9 cellular contexts compared by ENCODE assay signal in genomic region chr12:1595690-1596347, GRCh38. TPM values are rescaled to one million over a fixed set of nuclear protein-coding genes. Genes with fewer than 3 reads are reported as not detected.
DNase-seq lines count a peak whose midpoint lies in the region; ATAC-seq, FAIRE-seq and TF ChIP-seq lines count a peak whose summit lies in the region.
"Had no signal": no experiment of that assay in that cellular context is flagged by ENCODE, and none has a peak within 500 bp of the region (broad histone marks: within the 10 kb centered on the region; RNA-seq: fewer than 3 reads in every experiment).

No MANE protein-coding gene starts in this region.

- peaks cover 71% of the 10 kb centered on the region for H3F3A ChIP-seq in GM23248 (ENCODE audit: insufficient read depth)
- peaks cover 15% of the 10 kb centered on the region for H3F3A ChIP-seq in SU-DHL-6 (ENCODE audit: insufficient read depth)

- H3K4me1 ChIP-seq in GM23248 (ENCODE audit: insufficient read depth), result peaks cover 36% of the 10 kb centered on the region
- H3K4me1 ChIP-seq in small intestine (ENCODE audit: control insufficient read depth in 2 of 2, insufficient read depth in 1 of 2, low read depth in 1 of 2, low read length in 1 of 2), result peaks cover 4 to 5% of the 10 kb centered on the region in 2 donors

- peak; percentile 80 for DNase-seq in GM23248
- DNase-seq in glutamatergic neuron, result no peak
- DNase-seq in small intestine, result peak; percentile 34
- no peak for DNase-seq in ACHN
- DNase-seq in NCI-H510A treated with DMSO at 0.1 percent for 48 hours (lab: John Stamatoyannopoulos, UW), result no peak
- DNase-seq: NCI-H1092 treated with DMSO at 0.1 percent for 48 hours had no signal

- H3K79me2 ChIP-seq in GM23248 (ENCODE audit: insufficient read depth) (peaks cover 91% of the 10 kb centered on the region), SU-DHL-6 (ENCODE audit: insufficient read depth, low read length) (peaks cover 16% of the 10 kb centered on the region)

- H3K36me3 ChIP-seq in GM23248 (ENCODE audit: low read depth) (no peaks in the 10 kb centered on the region), SU-DHL-6 (ENCODE audit: low read length) (no peaks in the 10 kb centered on the region; the same call in 1 of the 2 replicates), small intestine (ENCODE audit: control insufficient read depth in 2 of 2, insufficient read depth in 2 of 2, low read length in 2 of 2) (no peaks in the 10 kb centered on the region)

- H3K27me3 ChIP-seq in GM23248 (replicated peaks; ENCODE audit: insufficient read depth), result no peaks in the 10 kb centered on the region
- H3K27me3 ChIP-seq in SU-DHL-6 (ENCODE audit: low read length), result no peaks in the 10 kb centered on the region
- H3K27me3 ChIP-seq in small intestine (ENCODE audit: control insufficient read depth in 2 of 2, insufficient read depth in 2 of 2, low read length in 2 of 2), result no peaks in the 10 kb centered on the region

- peak overlapping the region; percentile 94 for H3K4me3 Mint-ChIP-seq in glutamatergic neuron (ENCODE audit: unreplicated experiment)

- peaks cover 22% of the 10 kb centered on the region for H3K4me1 Mint-ChIP-seq in glutamatergic neuron (ENCODE audit: low read depth, unreplicated experiment)

- peaks cover 8% of the 10 kb centered on the region for H3K36me3 Mint-ChIP-seq in glutamatergic neuron (ENCODE audit: unreplicated experiment)

- FAIRE-seq in small intestine (lab: Jason Lieb, UNC), result no peak

- TF ChIP-seq CTCF in SU-DHL-6 (IDR thresholded peaks at IDR 0.05; ENCODE audit: insufficient read depth, low read length, poor library complexity, severe bottlenecking), result no peak
- no peak for TF ChIP-seq CTCF in glutamatergic neuron (IDR thresholded peaks at IDR 0.05; ENCODE audit: partially characterized antibody, unreplicated experiment)

- in situ Hi-C loops in GM23248 (cut with MboI) (no loop called here), ACHN (cut with HindIII; ENCODE audit: low pct_ligation_motif_present, low pct_unique_long_range_greater_than_20kb, low sequenced_read_pairs) (no loop called here)

- H3K27me3 Mint-ChIP-seq in glutamatergic neuron (ENCODE audit: unreplicated experiment), result peaks cover 23% of the 10 kb centered on the region

- peak overlapping the region; percentile 99 for H3K27ac Mint-ChIP-seq in glutamatergic neuron (ENCODE audit: unreplicated experiment)

- H3K9me3 Mint-ChIP-seq in glutamatergic neuron (ENCODE audit: unreplicated experiment), result peaks cover 25% of the 10 kb centered on the region

- no peaks in the 10 kb centered on the region for H4K20me1 ChIP-seq in GM23248 (ENCODE audit: insufficient read depth)
- peaks cover 13% of the 10 kb centered on the region for H4K20me1 ChIP-seq in SU-DHL-6 (ENCODE audit: low read depth, low read length)

- H3K9me2 ChIP-seq in GM23248 (ENCODE audit: insufficient read depth), result no peaks in the 10 kb centered on the region
- no peaks in the 10 kb centered on the region for H3K9me2 ChIP-seq in SU-DHL-6 (replicated peaks; ENCODE audit: insufficient read depth, low read length)

- peak overlapping the region; percentile 61 for H2AFZ ChIP-seq in GM23248
- no peak overlapping the region for H2AFZ ChIP-seq in SU-DHL-6 (ENCODE audit: low read depth, low read length, severe bottlenecking)

- H3K4me3 ChIP-seq in GM23248, result peak overlapping the region; percentile 69
- no peak overlapping the region for H3K4me3 ChIP-seq in SU-DHL-6 (ENCODE audit: insufficient read depth, low read length, poor library complexity, severe bottlenecking)
- no peak overlapping the region for H3K4me3 ChIP-seq in small intestine (ENCODE audit: low read depth in 1 of 2, low read length in 2 of 2)

- WGBS in GM23248 (ENCODE audit: low coverage in 1 of 2, low lambda C conversion rate in 2 of 2, missing lambda C conversion rate in 2 of 2), 2 experiments, result 37 to 38% methylated on average over 9 of the region's 9 CpGs
- WGBS in small intestine, 3 donors, result 37 to 65% (median 59%) methylated on average over 9 of the region's 9 CpGs

- no peaks in the 10 kb centered on the region for H3K9me3 ChIP-seq in GM23248 (ENCODE audit: low read depth)
- H3K9me3 ChIP-seq in SU-DHL-6 (ENCODE audit: insufficient read depth, low read length), result no peaks in the 10 kb centered on the region
- no peaks in the 10 kb centered on the region for H3K9me3 ChIP-seq in small intestine (ENCODE audit: control insufficient read depth, low read depth)

- H3K27ac ChIP-seq in GM23248 (peak overlapping the region; percentile 90), SU-DHL-6 (ENCODE audit: low read depth, low read length) (no peak overlapping the region), small intestine (ENCODE audit: low read depth in 1 of 2, low read length in 1 of 2) (peak overlapping the region in 1 of 2 donors; percentile 97)

- H3K4me2 ChIP-seq in GM23248 (ENCODE audit: unreplicated experiment) (peak overlapping the region; percentile 98), SU-DHL-6 (ENCODE audit: low read depth, low read length, poor library complexity, severe bottlenecking) (peak overlapping the region; percentile 71)

- ATAC-seq in GM19397 (IDR thresholded peaks at IDR 0.05; ENCODE audit: unreplicated experiment) (no peak), HG02852 (IDR thresholded peaks at IDR 0.05; ENCODE audit: unreplicated experiment) (no peak)

- H3K9ac ChIP-seq in GM23248 (peak overlapping the region; percentile 89), SU-DHL-6 (ENCODE audit: low read length) (no peak overlapping the region)

RNA-seq across cellular contexts. Expression of gene FBXL14, which starts 1.4 kb away (rescaled TPM):
- total RNA-seq in GM23248 (2014; rRNA removed; shearing (Covaris generic)), result 3.2 and 9.3 TPM in 2 replicates
- polyA plus RNA-seq in GM23248 (2016; fragmentation: Nextera tagmentation; extraction: Ambion mirVana), result 1.2 and 1.9 TPM in 2 replicates
- total RNA-seq in glutamatergic neuron (ENCODE audit: unreplicated experiment), result 28.8 TPM
- polyA plus RNA-seq in small intestine, result 10 to 100 TPM in 1 of 3 donors, 1 to 10 TPM in 2; 3.5 to 15.7 (median 4.2) TPM

RNA-seq across cellular contexts. Expression of gene WNT5B, which starts 33.2 kb away (rescaled TPM):
- total RNA-seq in GM23248 (2014; rRNA removed; shearing (Covaris generic)), result 505 and 529 TPM in 2 replicates
- polyA plus RNA-seq in GM23248 (2016; fragmentation: Nextera tagmentation; extraction: Ambion mirVana), result 49.7 and 50.1 TPM in 2 replicates
- total RNA-seq in glutamatergic neuron (ENCODE audit: unreplicated experiment), result 16.3 TPM
- polyA plus RNA-seq in small intestine, result 1 to 10 TPM in 2 of 3 donors, under 1 TPM in 1; 0.67 to 3.6 (median 1.1) TPM

Comparison
In these comparisons a context has a peak if more than half of its experiments do, and no peak if none do; other contexts are left out.
1. DNase-seq: peak in GM23248 (single experiment) and small intestine (single experiment); none in glutamatergic neuron (single experiment), ACHN (single experiment) and NCI-H510A treated with DMSO at 0.1 percent for 48 hours (single experiment).
2. RNA of gene WNT5B, which starts 33.2 kb away (total RNA-seq): 505 to 529 TPM in GM23248; 16.3 TPM in glutamatergic neuron (single experiment); every median in the first group is over 10 times any median in the second.